In genomic region chr2:36780231-36780808, GRCh38 we compare ENCODE assay signal across 1 cellular context.
TF ChIP-seq lines count a peak whose summit lies in the region.

No MANE protein-coding gene starts in this region.

TF ChIP-seq in IMR-90, 13 proteins besides CTCF, POLR2A, EP300 and RAD21 (continued from another document):
- no peak for TF ChIP-seq USF2 (IDR thresholded peaks at IDR 0.05; ENCODE audit: low read depth, low read length)
- TF ChIP-seq RFX5 (IDR thresholded peaks at IDR 0.05; ENCODE audit: low read depth, low read length), result no peak
